In the genomic region with DNA sequence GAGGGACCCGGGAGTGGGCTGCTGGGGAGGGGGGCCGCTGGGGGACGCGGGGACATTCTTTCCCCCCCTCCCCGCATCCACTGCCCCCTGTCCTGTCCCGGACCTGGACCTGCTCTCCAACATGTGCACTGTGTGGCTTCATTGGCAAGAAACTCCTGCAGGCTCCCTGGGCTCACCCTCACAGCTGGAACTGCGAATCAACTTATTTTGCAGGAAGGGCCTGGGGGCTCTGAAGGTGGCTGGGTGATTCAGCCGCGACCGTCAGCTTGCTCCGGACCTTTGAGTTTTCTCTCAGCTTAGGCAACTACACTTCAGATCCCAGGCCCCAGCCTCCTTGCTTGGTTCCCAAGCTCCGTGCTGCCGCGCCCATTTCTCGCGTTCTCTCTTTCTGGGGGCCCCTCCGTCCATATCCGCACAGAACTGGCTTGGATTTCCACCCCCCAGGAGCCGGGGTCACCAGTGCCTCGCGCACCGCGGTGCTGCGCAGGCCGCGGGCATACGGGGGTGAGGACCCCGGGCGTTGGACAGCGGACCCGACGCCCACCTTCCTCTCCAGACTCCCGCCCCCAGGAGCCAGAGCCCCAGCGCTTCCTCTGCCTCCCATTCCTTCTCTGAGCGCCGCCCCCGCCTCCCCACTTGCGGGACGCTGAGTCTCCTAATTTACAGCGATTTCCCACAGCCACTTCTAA, we compare ENCODE assay signal across 8 cellular contexts. TPM values are rescaled to one million over a fixed set of nuclear protein-coding genes. Genes with fewer than 3 reads are reported as not detected.
DNase-seq lines count a peak whose midpoint lies in the region; ATAC-seq and TF ChIP-seq lines count a peak whose summit lies in the region.

No MANE protein-coding gene starts in this region.

- TF ChIP-seq CTCF in GM10248 (IDR thresholded peaks at IDR 0.05; ENCODE audit: control extremely low read depth, extremely low read depth, low read depth, missing control alignments) (no peak), omental fat pad (IDR thresholded peaks at IDR 0.05) (no peak)

- CTCF ChIA-PET in GM10248 (lab: Yijun Ruan, JAX) = interaction anchor here (1.1 to 10.0 kb wide), 3 partner anchors 9 to 122 kb away, joined by 3 to 247 read pairs (median 5); no protein-coding TSS in a partner anchor

- H3K9ac ChIP-seq in SK-N-MC (ENCODE audit: insufficient read length) = peak overlapping the region; percentile 83
- H3K9ac ChIP-seq in neuronal stem cell (ENCODE audit: low read depth, low read length, poor library complexity) = peak overlapping the region; percentile 30

- peaks cover 37 to 38% of the 10 kb centered on the region in 2 donors for H3K4me1 ChIP-seq in neuronal stem cell (ENCODE audit: control insufficient read depth in 2 of 2, insufficient read depth in 1 of 2, low read depth in 1 of 2, low read length in 2 of 2)

- H3K4ac ChIP-seq in neuronal stem cell (ENCODE audit: low read length) = no peak overlapping the region

- H3K9me3 ChIP-seq in SK-N-MC (ENCODE audit: low read depth, low read length) (no peaks in the 10 kb centered on the region), neuronal stem cell (replicated peaks in 1 of 2; ENCODE audit: control insufficient read depth in 2 of 2, insufficient read depth in 1 of 2, low read depth in 1 of 2, low read length in 2 of 2) (no peaks in the 10 kb centered on the region)

- H3K79me1 ChIP-seq in neuronal stem cell (ENCODE audit: low read depth, low read length) = peaks cover 3% of the 10 kb centered on the region

- peak overlapping the region; percentile 62 for H2BK120ac ChIP-seq in neuronal stem cell (ENCODE audit: low read depth, low read length)

- no peak for ATAC-seq in omental fat pad (ENCODE audit: low FRiP score)
- no peak for ATAC-seq in GM19467 (IDR thresholded peaks at IDR 0.05; ENCODE audit: unreplicated experiment)
- no peak for ATAC-seq in HG02870 (IDR thresholded peaks at IDR 0.05; ENCODE audit: unreplicated experiment)

- no CpG with 5 or more reads among the region's 40 CpGs for WGBS in neuronal stem cell (ENCODE audit: extremely low coverage in 2 of 2, insufficient read length in 2 of 2, insufficient replicate concordance in 1 of 2), 2 donors

- no peak overlapping the region for H4K8ac ChIP-seq in neuronal stem cell (ENCODE audit: low read depth, low read length)

- H3K27ac ChIP-seq in SK-N-MC (0 out of 2 replicates have a peak overlapping the region, but pooled peaks have one; percentile 29), neuronal stem cell (replicated peaks; ENCODE audit: low read length) (no peak overlapping the region)

- H3K36me3 ChIP-seq in SK-N-MC (ENCODE audit: insufficient read depth, low read length) (no peaks in the 10 kb centered on the region), neuronal stem cell (replicated peaks in 1 of 2; ENCODE audit: control insufficient read depth in 2 of 2, insufficient read depth in 2 of 2, low read length in 2 of 2) (no peaks in the 10 kb centered on the region)

- peak overlapping the region; percentile 97 for H3K4me2 ChIP-seq in neuronal stem cell (ENCODE audit: insufficient read depth, low read length, poor library complexity, severe bottlenecking)

- H2AFZ ChIP-seq in neuronal stem cell (ENCODE audit: low read length) = peak overlapping the region; percentile 83

- peak; percentile 17 for DNase-seq in GM10248 (ENCODE audit: extremely low spot score)
- DNase-seq in SK-N-MC (ENCODE audit: low read depth, low spot score) = no peak
- peak; percentile 51 for DNase-seq in fibroblast of gingiva (ENCODE audit: low read depth)
- DNase-seq in neuronal stem cell (ENCODE audit: low spot score) = no peak
- no peak for DNase-seq in omental fat pad (ENCODE audit: low spot score)
- DNase-seq in stimulated activated CD8-positive, alpha-beta memory T cell treated with anti-CD3 and anti-CD28 coated beads, Interleukin-4, amount 100 ng/mL, for 48 hours = no peak

- H2BK15ac ChIP-seq in neuronal stem cell (ENCODE audit: low read length) = peak overlapping the region; percentile 92

- H4K91ac ChIP-seq in neuronal stem cell (ENCODE audit: low read depth, low read length, poor library complexity) = no peak overlapping the region

- peak overlapping the region; percentile 43 for H2AK5ac ChIP-seq in neuronal stem cell (ENCODE audit: low read depth, low read length)

- H3K14ac ChIP-seq in neuronal stem cell (ENCODE audit: low read length) = no peak overlapping the region

- H3K4me3 ChIP-seq in SK-N-MC (peak overlapping the region; percentile 100), neuronal stem cell (ENCODE audit: low read length in 2 of 2) (peak overlapping the region; percentile 16 to 70)

- POLR2A ChIA-PET in GM10248 (lab: Yijun Ruan, JAX) = interaction anchor here (1.1 kb wide), 1 partner anchor 11 kb away, joined by 5 read pairs; no protein-coding TSS in a partner anchor

- peak overlapping the region; percentile 12 for H3K23ac ChIP-seq in neuronal stem cell (ENCODE audit: low read depth, low read length, poor library complexity)

- peak overlapping the region; percentile 67 for H2BK5ac ChIP-seq in neuronal stem cell (ENCODE audit: low read length)

- H2BK12ac ChIP-seq in neuronal stem cell (ENCODE audit: low read length) = peak overlapping the region; percentile 16

- H3K18ac ChIP-seq in neuronal stem cell (ENCODE audit: low read length) = peak overlapping the region; percentile 90

- peaks cover 21 to 63% (median 47%) of the 10 kb centered on the region in 3 experiments for H3K27me3 ChIP-seq in neuronal stem cell (ENCODE audit: control insufficient read depth in 3 of 3, insufficient read depth in 3 of 3, low read depth in 1 of 3, low read length in 3 of 3)

RNA-seq across cellular contexts. Expression of a gene that starts 0.5 kb away (rescaled TPM):
- 6.4 TPM for polyA plus RNA-seq in neuronal stem cell (2013, experiment 1 of 2)
- polyA plus RNA-seq in neuronal stem cell (2013, experiment 2 of 2) = 6.9 TPM
- 1,000 to 10,000 TPM in 3 of 4 donors, 100 to 1,000 TPM in 1; 874 to 1,336 (median 1,047) TPM for total RNA-seq in omental fat pad

RNA-seq across cellular contexts. Expression of a gene that starts 26.6 kb away (rescaled TPM):
- polyA plus RNA-seq in neuronal stem cell (2013, experiment 1 of 2) = 2,514 TPM
- 2,457 TPM for polyA plus RNA-seq in neuronal stem cell (2013, experiment 2 of 2)
- total RNA-seq in omental fat pad = 1,000 to 10,000 TPM; 1,194 to 1,561 (median 1,267) TPM

RNA-seq across cellular contexts. Expression of a gene that starts 44.2 kb away (rescaled TPM):
- 14.3 TPM for polyA plus RNA-seq in neuronal stem cell (2013, experiment 1 of 2)
- 14.6 TPM for polyA plus RNA-seq in neuronal stem cell (2013, experiment 2 of 2)
- total RNA-seq in omental fat pad = 10 to 100 TPM in 3 of 4 donors, 1 to 10 TPM in 1; 7.9 to 11.0 (median 10.5) TPM

RNA-seq across cellular contexts. Expression of a gene that starts 54.6 kb away (rescaled TPM):
- polyA plus RNA-seq in neuronal stem cell (2013, experiment 1 of 2) = 61.4 TPM
- polyA plus RNA-seq in neuronal stem cell (2013, experiment 2 of 2) = 60.5 TPM
- total RNA-seq in omental fat pad = 100 to 1,000 TPM in 2 of 4 donors, 10 to 100 TPM in 2; 77.1 to 172 (median 89.6) TPM

Comparison
In these comparisons a context has a peak if more than half of its experiments do, and no peak if none do; other contexts are left out.
1. DNase-seq: peak in GM10248 (single experiment) and fibroblast of gingiva (single experiment); none in SK-N-MC (single experiment), neuronal stem cell (single experiment), omental fat pad (single experiment) and stimulated activated CD8-positive, alpha-beta memory T cell treated with anti-CD3 and anti-CD28 coated beads, Interleukin-4, amount 100 ng/mL, for 48 hours (single experiment).